ENCODE assay signal across 2 cellular contexts in the genomic region with DNA sequence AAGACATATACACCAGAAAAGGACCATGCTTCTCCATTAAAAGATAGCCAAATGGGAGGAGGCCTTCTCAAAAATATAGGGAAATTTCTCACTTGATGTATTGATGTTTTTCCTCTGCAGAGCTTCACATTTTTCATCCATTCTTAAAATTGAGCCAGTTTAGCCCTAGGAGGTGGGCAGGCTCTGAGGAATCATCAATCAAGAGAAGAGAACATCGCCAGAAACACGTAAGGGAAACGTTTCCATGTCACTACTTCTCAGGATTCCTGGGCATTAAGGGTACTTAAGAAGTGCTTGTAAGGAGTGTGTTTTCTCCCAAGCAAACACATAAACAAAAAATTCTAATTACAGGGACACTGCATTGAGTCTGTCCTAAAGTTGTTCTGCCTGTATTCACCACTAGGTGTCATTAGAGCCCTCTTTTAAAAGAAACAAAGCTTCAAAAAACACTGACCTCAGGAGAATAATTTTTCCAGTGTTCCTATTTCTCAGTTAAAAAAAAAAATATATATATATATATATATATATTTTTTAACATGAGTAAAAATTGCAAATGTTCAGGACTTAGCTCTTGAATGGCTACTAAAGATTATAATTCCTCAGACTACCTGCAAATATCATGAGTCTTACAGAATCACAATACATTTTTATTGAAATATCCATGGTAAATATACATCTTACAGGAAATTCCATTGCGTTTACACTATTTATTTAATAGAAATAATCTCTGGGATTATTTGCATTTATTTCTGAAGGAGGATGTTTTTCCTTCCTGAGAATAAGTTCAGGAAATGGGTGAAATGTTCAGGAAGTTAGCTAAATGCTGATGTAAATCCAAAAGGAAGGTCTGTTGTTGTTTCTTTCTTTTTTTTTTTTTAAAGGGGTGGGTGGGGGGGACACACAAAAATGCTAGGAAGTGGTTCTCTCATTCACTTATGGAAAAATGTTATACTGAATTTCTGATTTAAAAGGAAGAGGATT.
TF ChIP-seq lines count a peak whose summit lies in the region.

No MANE protein-coding gene starts in this region.

TF ChIP-seq in GM12878, 131 proteins besides CTCF, POLR2A, EP300 and RAD21:
- TF ChIP-seq SMC3 (IDR thresholded peaks at IDR 0.05; ENCODE audit: borderline replicate concordance, low read length) (peak; percentile 45; the same call in 1 of the 2 replicates), TARDBP (IDR thresholded peaks at IDR 0.05; ENCODE audit: borderline replicate concordance) (no peak)

TF ChIP-seq in HepG2, 621 proteins besides CTCF, POLR2A, EP300 and RAD21:
- TF ChIP-seq SMC3 (IDR thresholded peaks at IDR 0.05; ENCODE audit: low read length) (peak; percentile 71), ZNF263 (CRISPR knock-in tag; IDR thresholded peaks at IDR 0.05) (no peak), MAFF (IDR thresholded peaks at IDR 0.05; ENCODE audit: low read depth, low read length) (0 out of 2 replicates have a peak, but pooled peaks have one; percentile 2), STAG1 (CRISPR knock-in tag; IDR thresholded peaks at IDR 0.05) (peak; percentile 81), ELF3 (CRISPR knock-in tag; IDR thresholded peaks at IDR 0.05) (0 out of 2 replicates have a peak, but pooled peaks have one; percentile 9)
- TF ChIP-seq, protein P1, sequence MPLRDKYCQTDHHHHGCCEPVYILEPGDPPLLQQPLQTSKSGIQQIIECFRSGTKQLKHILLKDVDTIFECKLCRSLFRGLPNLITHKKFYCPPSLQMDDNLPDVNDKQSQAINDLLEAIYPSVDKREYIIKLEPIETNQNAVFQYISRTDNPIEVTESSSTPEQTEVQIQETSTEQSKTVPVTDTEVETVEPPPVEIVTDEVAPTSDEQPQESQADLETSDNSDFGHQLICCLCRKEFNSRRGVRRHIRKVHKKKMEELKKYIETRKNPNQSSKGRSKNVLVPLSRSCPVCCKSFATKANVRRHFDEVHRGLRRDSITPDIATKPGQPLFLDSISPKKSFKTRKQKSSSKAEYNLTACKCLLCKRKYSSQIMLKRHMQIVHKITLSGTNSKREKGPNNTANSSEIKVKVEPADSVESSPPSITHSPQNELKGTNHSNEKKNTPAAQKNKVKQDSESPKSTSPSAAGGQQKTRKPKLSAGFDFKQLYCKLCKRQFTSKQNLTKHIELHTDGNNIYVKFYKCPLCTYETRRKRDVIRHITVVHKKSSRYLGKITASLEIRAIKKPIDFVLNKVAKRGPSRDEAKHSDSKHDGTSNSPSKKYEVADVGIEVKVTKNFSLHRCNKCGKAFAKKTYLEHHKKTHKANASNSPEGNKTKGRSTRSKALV (CRISPR knock-in tag; IDR thresholded peaks at IDR 0.05) = no peak
